ENCODE assay signal across 13 cellular contexts in the genomic region with DNA sequence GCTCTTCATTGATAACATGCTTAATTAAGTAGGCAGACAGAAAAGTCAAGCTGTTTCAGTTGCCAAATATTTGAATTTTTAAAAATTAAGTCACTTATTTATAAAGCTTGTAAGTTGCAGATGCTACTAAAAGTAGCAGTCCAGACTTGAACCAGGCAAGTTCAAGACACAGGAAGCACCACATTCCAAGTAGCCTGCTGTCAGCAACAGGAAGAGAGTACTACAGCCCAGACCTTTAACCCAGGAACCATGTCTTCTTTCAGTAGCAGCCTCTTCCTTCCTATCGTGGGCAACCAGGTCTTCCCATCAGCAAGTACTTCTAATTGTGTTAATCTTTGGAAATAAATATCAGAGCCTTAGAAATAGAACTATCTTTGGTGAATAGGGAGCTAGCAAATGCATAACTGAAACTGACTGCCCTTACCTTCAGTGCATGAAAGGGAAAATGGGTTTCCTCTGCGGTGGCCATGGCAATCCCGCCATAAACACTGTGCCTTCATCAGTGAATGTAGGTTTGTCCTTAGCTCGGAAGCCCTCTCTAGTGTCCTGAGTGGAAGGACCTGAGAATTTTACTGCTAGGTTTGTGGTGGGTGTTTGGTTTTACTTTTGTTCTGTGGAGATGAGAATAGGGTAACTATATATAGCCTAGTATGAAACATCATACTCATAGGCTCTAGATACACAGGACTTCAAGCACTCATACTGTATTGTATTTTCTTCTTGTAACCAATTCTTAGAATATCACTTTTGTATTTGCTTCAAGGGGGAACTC.
DNase-seq lines count a peak whose midpoint lies in the region; ATAC-seq and TF ChIP-seq lines count a peak whose summit lies in the region.
"Had no signal": no experiment of that assay in that cellular context is flagged by ENCODE, and none has a peak within 500 bp of the region (broad histone marks: within the 10 kb centered on the region; RNA-seq: fewer than 3 reads in every experiment).

No MANE protein-coding gene starts in this region.

- H3K27ac ChIP-seq in PC-3 (ENCODE audit: low read length) (no peak overlapping the region), uterus (no peak overlapping the region)
- H3K27ac ChIP-seq: thyroid gland had no signal

- no peaks in the 10 kb centered on the region for H3F3A ChIP-seq in PC-3 (ENCODE audit: low read length, unreplicated experiment)

- intact Hi-C loops in PC-3 (cut with micrococcal nuclease) (no loop called here), uterus (cut with DNase I; ENCODE audit: low total_unique reads) (no loop called here)

- DNase-seq in GM13977 (ENCODE audit: low spot score) (peak; percentile 36), PC-3 (peak; percentile 26), uterus (no peak), NCI-H2081 treated with DMSO at 0.1 percent for 48 hours (lab: John Stamatoyannopoulos, UW) (no peak), COLO829 (ENCODE audit: low spot score) (no peak), A172 (ENCODE audit: low spot score) (no peak)
- DNase-seq: activated naive CD8-positive, alpha-beta T cell treated with anti-CD3 and anti-CD28 coated beads, Interleukin-2, amount 10 ng/mL, durations not matched to agents 7 days and 5 days; effector memory CD8-positive, alpha-beta T cell; NCI-H1436 treated with DMSO at 0.1 percent for 48 hours; thyroid gland had no signal

- peak; percentile 77 for ATAC-seq in GM19467 (IDR thresholded peaks at IDR 0.05; ENCODE audit: unreplicated experiment)
- peak; percentile 66 for ATAC-seq in HG03025 (IDR thresholded peaks at IDR 0.05; ENCODE audit: low FRiP score, unreplicated experiment)
- no peak for ATAC-seq in PC-3
- ATAC-seq: effector memory CD8-positive, alpha-beta T cell; GM23338 had no signal

- peak overlapping the region; percentile 92 for H3K4me2 ChIP-seq in PC-3 (ENCODE audit: low read length)
- H3K4me2 ChIP-seq: GM23338 had no signal

- CTCF ChIA-PET in PC-3 (lab: Charles Lee): interaction anchor here (0.6 kb wide), 1 partner anchor 96 kb away, joined by 3 read pairs; a partner anchor contains a TSS

- in situ Hi-C loops in GM13977 (cut with MboI; ENCODE audit: low pct_unique_long_range_greater_than_20kb, low sequenced_read_pairs, unreplicated experiment): no loop called here

- TSS peak; percentile 2 for BruUV-seq in PC-3 (replicated peaks; lab: Mats Ljungman, UMichigan)

- TF ChIP-seq CTCF in GM13977 (IDR thresholded peaks at IDR 0.05; ENCODE audit: extremely low read depth, insufficient read depth, missing control alignments): no peak
- no peak for TF ChIP-seq CTCF in PC-3 (conservative IDR thresholded peaks at IDR 0.05; ENCODE audit: low read depth, low read length)
- no peak for TF ChIP-seq CTCF in uterus (IDR thresholded peaks at IDR 0.05)

- H3K4me1 ChIP-seq in PC-3 (ENCODE audit: insufficient read depth, low read length) (peaks cover 61% of the 10 kb centered on the region), uterus (peaks cover 3 to 6% of the 10 kb centered on the region in 2 donors)

- H3K4me3 ChIP-seq in PC-3 (ENCODE audit: low read length): peak overlapping the region; percentile 76
- H3K4me3 ChIP-seq in uterus: no peak overlapping the region
- H3K4me3 ChIP-seq: GM23338, thyroid gland had no signal

- no peak for TF ChIP-seq POLR2A in uterus (IDR thresholded peaks at IDR 0.05)

- peaks cover 41% of the 10 kb centered on the region for H3K79me2 ChIP-seq in PC-3 (ENCODE audit: low read length)

- H3K9me2 ChIP-seq in PC-3 (replicated peaks; ENCODE audit: low read length): no peaks in the 10 kb centered on the region

- POLR2A ChIA-PET in PC-3 (lab: Charles Lee; ENCODE audit: unreplicated experiment): interaction anchor here (0.7 kb wide), 2 partner anchors 44 to 49 kb away, joined by 4 read pairs; no protein-coding TSS in a partner anchor

- H3K9me3 ChIP-seq in PC-3 (ENCODE audit: low read length) (no peaks in the 10 kb centered on the region), uterus (no peaks in the 10 kb centered on the region)
- H3K9me3 ChIP-seq: thyroid gland had no signal

- no peaks in the 10 kb centered on the region for H4K20me1 ChIP-seq in PC-3 (ENCODE audit: low read length)

- H3K36me3 ChIP-seq in PC-3 (ENCODE audit: low read depth, low read length): peaks cover 13% of the 10 kb centered on the region; the same call in 1 of the 2 replicates
- no peaks in the 10 kb centered on the region for H3K36me3 ChIP-seq in uterus
- H3K36me3 ChIP-seq: thyroid gland had no signal

- H3K27me3 ChIP-seq in PC-3 (ENCODE audit: low read length) (no peaks in the 10 kb centered on the region), uterus (no peaks in the 10 kb centered on the region)
- H3K27me3 ChIP-seq: thyroid gland had no signal

- peak overlapping the region; percentile 52; the same call in 1 of the 2 replicates for H3K9ac ChIP-seq in PC-3 (ENCODE audit: low read length)

- H2AFZ ChIP-seq in PC-3 (ENCODE audit: low read length): no peak overlapping the region
- H2AFZ ChIP-seq: GM23338 had no signal

Comparison
In these comparisons a context has a peak if more than half of its experiments do, and no peak if none do; other contexts are left out.
1. DNase-seq: peak in GM13977 (single experiment) and PC-3 (single experiment); none in uterus (0 of 2), NCI-H2081 treated with DMSO at 0.1 percent for 48 hours (single experiment), COLO829 (single experiment) and A172 (single experiment).